Comparison of ENCODE assay signal across 1 cellular context in genomic region chr17:4968916-4969550, GRCh38.
TF ChIP-seq lines count a peak whose summit lies in the region.

No MANE protein-coding gene starts in this region.

TF ChIP-seq in IMR-90, 13 proteins besides CTCF, POLR2A, EP300 and RAD21 (continued from another document):
- TF ChIP-seq CEBPB (IDR thresholded peaks at IDR 0.05; ENCODE audit: low read depth, low read length) (peak; percentile 98), NFE2L2 (IDR thresholded peaks at IDR 0.05; ENCODE audit: low read depth, low read length) (no peak), MAZ (IDR thresholded peaks at IDR 0.05; ENCODE audit: borderline replicate concordance, low read depth, low read length) (no peak; the same call in none of the 2 replicates), RFX5 (IDR thresholded peaks at IDR 0.05; ENCODE audit: low read depth, low read length) (no peak), BHLHE40 (IDR thresholded peaks at IDR 0.05; ENCODE audit: low read depth, low read length) (peak; percentile 66)
- TF ChIP-seq, protein P1, sequence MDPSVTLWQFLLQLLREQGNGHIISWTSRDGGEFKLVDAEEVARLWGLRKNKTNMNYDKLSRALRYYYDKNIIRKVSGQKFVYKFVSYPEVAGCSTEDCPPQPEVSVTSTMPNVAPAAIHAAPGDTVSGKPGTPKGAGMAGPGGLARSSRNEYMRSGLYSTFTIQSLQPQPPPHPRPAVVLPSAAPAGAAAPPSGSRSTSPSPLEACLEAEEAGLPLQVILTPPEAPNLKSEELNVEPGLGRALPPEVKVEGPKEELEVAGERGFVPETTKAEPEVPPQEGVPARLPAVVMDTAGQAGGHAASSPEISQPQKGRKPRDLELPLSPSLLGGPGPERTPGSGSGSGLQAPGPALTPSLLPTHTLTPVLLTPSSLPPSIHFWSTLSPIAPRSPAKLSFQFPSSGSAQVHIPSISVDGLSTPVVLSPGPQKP (IDR thresholded peaks at IDR 0.05; ENCODE audit: borderline replicate concordance, low read depth, low read length): no peak
TF ChIP-seq in IMR-90: peak in this region for 4.
